ENCODE assay signal across 29 cellular contexts in genomic region chr5:53895091-53895683, GRCh38.
"Had no signal": no experiment of that assay in that cellular context is flagged by ENCODE, and none has a peak within 500 bp of the region (broad histone marks: within the 10 kb centered on the region; RNA-seq: fewer than 3 reads in every experiment).

No MANE protein-coding gene starts in this region.

- H3K9me3 Mint-ChIP-seq: activated CD4-positive, alpha-beta memory T cell treated with anti-CD3 and anti-CD28 coated beads for 36 hours; activated T-cell treated with anti-CD3 and anti-CD28 coated beads, Interleukin-2, amount 50 U/mL, for 72 hours; central memory CD8-positive, alpha-beta T cell; dendritic cell treated with granulocyte-macrophage colony-stimulating factor and Interleukin-4, amounts not matched to agents 40 ng/mL and 50 ng/mL, for 4 days had no signal

- H3K4me1 ChIP-seq: ascending aorta had no signal

- H3K4me3 ChIP-seq: ascending aorta, coronary artery, dorsolateral prefrontal cortex had no signal

- ATAC-seq: activated CD4-positive, alpha-beta T cell treated with anti-CD3 and anti-CD28 coated beads for 36 hours; activated CD8-positive, alpha-beta memory T cell treated with anti-CD3 and anti-CD28 coated beads, Interleukin-2, amount 10 ng/mL, durations not matched to agents 7 days and 5 days; activated CD8-positive, alpha-beta T cell treated with anti-CD3 and anti-CD28 coated beads, Interleukin-2, amount 10 ng/mL, durations not matched to agents 7 days and 5 days; activated naive CD4-positive, alpha-beta T cell treated with anti-CD3 and anti-CD28 coated beads, Interleukin-2, amount 50 U/mL, for 72 hours; activated T-cell treated with anti-CD3 and anti-CD28 coated beads, Interleukin-2, amount 50 U/mL, for 72 hours; esophagus mucosa; T-helper 17 cell had no signal

- H3K27me3 ChIP-seq: ascending aorta, dorsolateral prefrontal cortex had no signal

- H3K27ac ChIP-seq: ascending aorta, coronary artery, dorsolateral prefrontal cortex had no signal

- H3K36me3 ChIP-seq: ascending aorta had no signal

- H3K4me3 Mint-ChIP-seq: activated CD4-positive, alpha-beta memory T cell treated with anti-CD3 and anti-CD28 coated beads for 36 hours; activated CD4-positive, alpha-beta T cell treated with anti-CD3 and anti-CD28 coated beads for 36 hours; activated CD4-positive, alpha-beta T cell treated with anti-CD3 and anti-CD28 coated beads, Interleukin-2, amount 10 ng/mL, durations not matched to agents 24 days and 14 days; activated CD8-positive, alpha-beta memory T cell treated with anti-CD3 and anti-CD28 coated beads, Interleukin-2, amount 10 ng/mL, durations not matched to agents 7 days and 5 days; activated CD8-positive, alpha-beta T cell treated with anti-CD3 and anti-CD28 coated beads, Interleukin-2, amount 10 ng/mL, durations not matched to agents 7 days and 5 days; activated naive CD4-positive, alpha-beta T cell treated with anti-CD3 and anti-CD28 coated beads, Interleukin-2, amount 10 ng/mL, durations not matched to agents 7 days and 5 days; activated naive CD8-positive, alpha-beta T cell treated with anti-CD3 and anti-CD28 coated beads, Interleukin-2, amount 10 ng/mL, durations not matched to agents 7 days and 5 days; activated T-cell treated with anti-CD3 and anti-CD28 coated beads, Interleukin-2, amount 50 U/mL, for 72 hours; brain; central memory CD8-positive, alpha-beta T cell; dendritic cell treated with granulocyte-macrophage colony-stimulating factor and Interleukin-4, amounts not matched to agents 40 ng/mL and 50 ng/mL, for 4 days; endodermal cell; T-helper 17 cell; T-helper 2 cell treated with Interferon-gamma antibody and Interleukin-4, amounts not matched to agents 5 μg/mL and 100 μg/mL, for 36 hours had no signal

- H3K27ac Mint-ChIP-seq: activated CD4-positive, alpha-beta memory T cell treated with anti-CD3 and anti-CD28 coated beads for 36 hours; activated CD4-positive, alpha-beta T cell treated with anti-CD3 and anti-CD28 coated beads for 36 hours; activated CD4-positive, alpha-beta T cell treated with anti-CD3 and anti-CD28 coated beads, Interleukin-2, amount 10 ng/mL, durations not matched to agents 24 days and 14 days; activated CD8-positive, alpha-beta memory T cell treated with anti-CD3 and anti-CD28 coated beads, Interleukin-2, amount 10 ng/mL, durations not matched to agents 7 days and 5 days; activated CD8-positive, alpha-beta T cell treated with anti-CD3 and anti-CD28 coated beads, Interleukin-2, amount 10 ng/mL, durations not matched to agents 7 days and 5 days; activated naive CD4-positive, alpha-beta T cell treated with anti-CD3 and anti-CD28 coated beads, Interleukin-2, amount 10 ng/mL, durations not matched to agents 7 days and 5 days; activated naive CD8-positive, alpha-beta T cell treated with anti-CD3 and anti-CD28 coated beads, Interleukin-2, amount 10 ng/mL, durations not matched to agents 7 days and 5 days; activated T-cell treated with anti-CD3 and anti-CD28 coated beads, Interleukin-2, amount 50 U/mL, for 72 hours; brain; dendritic cell treated with granulocyte-macrophage colony-stimulating factor and Interleukin-4, amounts not matched to agents 40 ng/mL and 50 ng/mL, for 4 days; endodermal cell; T-helper 17 cell; T-helper 2 cell treated with Interferon-gamma antibody and Interleukin-4, amounts not matched to agents 5 μg/mL and 100 μg/mL, for 36 hours had no signal

- H3K9me3 ChIP-seq: ascending aorta had no signal

- DNase-seq: activated CD4-positive, alpha-beta memory T cell treated with anti-CD3 and anti-CD28 coated beads for 36 hours; activated CD4-positive, alpha-beta T cell treated with anti-CD3 and anti-CD28 coated beads for 36 hours; activated CD4-positive, alpha-beta T cell treated with anti-CD3 and anti-CD28 coated beads, Interleukin-2, amount 10 ng/mL, durations not matched to agents 24 days and 14 days; activated CD4-positive, CD25-positive, alpha-beta regulatory T cell; activated CD4-positive, CD25-positive, alpha-beta regulatory T cell treated with anti-CD3 and anti-CD28 coated beads, Interleukin-2, amount 50 U/mL, for 72 hours; activated CD8-positive, alpha-beta memory T cell treated with anti-CD3 and anti-CD28 coated beads, Interleukin-2, amount 10 ng/mL, durations not matched to agents 7 days and 5 days; activated CD8-positive, alpha-beta memory T cell treated with anti-CD3 and anti-CD28 coated beads, Interleukin-2, amount 50 U/mL, for 4 hours; activated CD8-positive, alpha-beta T cell treated with anti-CD3 and anti-CD28 coated beads, Interleukin-2, amount 10 ng/mL, durations not matched to agents 7 days and 5 days; activated gamma-delta T cell; activated naive CD4-positive, alpha-beta T cell; activated naive CD4-positive, alpha-beta T cell treated with anti-CD3 and anti-CD28 coated beads, Interleukin-2, amount 10 ng/mL, durations not matched to agents 7 days and 5 days; activated naive CD8-positive, alpha-beta T cell treated with anti-CD3 and anti-CD28 coated beads, Interleukin-2, amount 10 ng/mL, durations not matched to agents 7 days and 5 days; activated T-cell treated with anti-CD3 and anti-CD28 coated beads, Interleukin-2, amount 50 U/mL, for 1 hour; activated T-cell treated with anti-CD3 and anti-CD28 coated beads, Interleukin-2, amount 50 U/mL, for 72 hours; dorsolateral prefrontal cortex; effector memory CD4-positive, alpha-beta T cell; endodermal cell; foreskin fibroblast; head of caudate nucleus; T-helper 17 cell; T1000 had no signal

- H3K36me3 Mint-ChIP-seq: activated CD8-positive, alpha-beta memory T cell treated with anti-CD3 and anti-CD28 coated beads, Interleukin-2, amount 10 ng/mL, durations not matched to agents 7 days and 5 days; activated naive CD4-positive, alpha-beta T cell treated with anti-CD3 and anti-CD28 coated beads, Interleukin-2, amount 10 ng/mL, durations not matched to agents 7 days and 5 days; activated naive CD4-positive, alpha-beta T cell treated with anti-CD3 and anti-CD28 coated beads, Interleukin-2, amount 50 U/mL, for 72 hours; activated naive CD8-positive, alpha-beta T cell treated with anti-CD3 and anti-CD28 coated beads, Interleukin-2, amount 10 ng/mL, durations not matched to agents 7 days and 5 days; brain had no signal

- H3K27me3 Mint-ChIP-seq: activated CD4-positive, alpha-beta memory T cell treated with anti-CD3 and anti-CD28 coated beads for 36 hours; activated CD4-positive, alpha-beta T cell treated with anti-CD3 and anti-CD28 coated beads for 36 hours; activated CD4-positive, alpha-beta T cell treated with anti-CD3 and anti-CD28 coated beads, Interleukin-2, amount 10 ng/mL, durations not matched to agents 24 days and 14 days; activated CD8-positive, alpha-beta memory T cell treated with anti-CD3 and anti-CD28 coated beads, Interleukin-2, amount 10 ng/mL, durations not matched to agents 7 days and 5 days; activated naive CD4-positive, alpha-beta T cell treated with anti-CD3 and anti-CD28 coated beads, Interleukin-2, amount 10 ng/mL, durations not matched to agents 7 days and 5 days; activated naive CD8-positive, alpha-beta T cell treated with anti-CD3 and anti-CD28 coated beads, Interleukin-2, amount 10 ng/mL, durations not matched to agents 7 days and 5 days; central memory CD8-positive, alpha-beta T cell; dendritic cell treated with granulocyte-macrophage colony-stimulating factor and Interleukin-4, amounts not matched to agents 40 ng/mL and 50 ng/mL, for 4 days; T-helper 17 cell had no signal

- H3K4me1 Mint-ChIP-seq: activated CD4-positive, alpha-beta T cell treated with anti-CD3 and anti-CD28 coated beads for 36 hours; activated CD4-positive, alpha-beta T cell treated with anti-CD3 and anti-CD28 coated beads, Interleukin-2, amount 10 ng/mL, durations not matched to agents 24 days and 14 days; activated CD8-positive, alpha-beta memory T cell treated with anti-CD3 and anti-CD28 coated beads, Interleukin-2, amount 10 ng/mL, durations not matched to agents 7 days and 5 days; activated naive CD4-positive, alpha-beta T cell treated with anti-CD3 and anti-CD28 coated beads, Interleukin-2, amount 10 ng/mL, durations not matched to agents 7 days and 5 days; activated naive CD8-positive, alpha-beta T cell treated with anti-CD3 and anti-CD28 coated beads, Interleukin-2, amount 10 ng/mL, durations not matched to agents 7 days and 5 days; central memory CD8-positive, alpha-beta T cell; endodermal cell; T-helper 17 cell had no signal
